24 cellular contexts compared by ENCODE assay signal in genomic region chr17:45189002-45189401, GRCh38. TPM values are rescaled to one million over a fixed set of nuclear protein-coding genes. Genes with fewer than 3 reads are reported as not detected.
DNase-seq lines count a peak whose midpoint lies in the region; ATAC-seq, FAIRE-seq and TF ChIP-seq lines count a peak whose summit lies in the region.
"Had no signal": no experiment of that assay in that cellular context is flagged by ENCODE, and none has a peak within 500 bp of the region (broad histone marks: within the 10 kb centered on the region; RNA-seq: fewer than 3 reads in every experiment).

No MANE protein-coding gene starts in this region.

- H3K9ac ChIP-seq in K562 (ENCODE audit: insufficient read depth in 1 of 2, low read depth in 2 of 2, low read length in 2 of 2) = no peak overlapping the region
- H3K9ac ChIP-seq: BLaER1 had no signal

- H3K4me1 ChIP-seq in A549 (peaks cover 44% of the 10 kb centered on the region), K562 (replicated peaks in 1 of 2; ENCODE audit: control insufficient read depth in 2 of 2, insufficient read depth in 2 of 2, low read length in 2 of 2) (no peaks in the 10 kb centered on the region)
- H3K4me1 ChIP-seq: BE2C had no signal

- TF ChIP-seq POLR2A in A549 (IDR thresholded peaks at IDR 0.05; ENCODE audit: low read length) (no peak), K562 (conservative IDR thresholded peaks at IDR 0.05) (no peak)

- no TSS peak for BruUV-seq in K562 (replicated peaks; lab: Mats Ljungman, UMichigan)

- TF ChIP-seq RAD21 in A549 (conservative IDR thresholded peaks at IDR 0.05 in 1 of 2, IDR thresholded peaks at IDR 0.05 in 1 of 2) (no peak), K562 (CRISPR knock-in tag; conservative IDR thresholded peaks at IDR 0.05 in 1 of 2, IDR thresholded peaks at IDR 0.05 in 1 of 2) (no peak)

- POLR2A ChIA-PET in A549 (lab: Yijun Ruan, JAX) = interaction anchor here (1.2 to 3.5 kb wide), 3 partner anchors 16 to 40 kb away, joined by 3 to 35 read pairs (median 12); partner anchors contain the start of genes HEXIM1 and HEXIM2
- POLR2A ChIA-PET in K562 (lab: Yijun Ruan, JAX) = interaction anchor here (0.6 to 6.9 kb wide), 2 partner anchors 19 to 39 kb away, joined by 3 to 58 read pairs; partner anchors contain the start of gene HEXIM1

- FAIRE-seq in A549 (lab: Jason Lieb, UNC) (peak; percentile 49), K562 (lab: Jason Lieb, UNC) (no peak)
- FAIRE-seq: GM12878, GM12892, GM18507 had no signal

- no peak for TF ChIP-seq EP300 in A549 (IDR thresholded peaks at IDR 0.05)
- no peak for TF ChIP-seq EP300 in K562 (IDR thresholded peaks at IDR 0.05; ENCODE audit: low read length)

- peak overlapping the region in 1 of 2 experiments; percentile 9; a peak in 1 of 6 replicates for H3K27ac ChIP-seq in A549
- no peak overlapping the region for H3K27ac ChIP-seq in K562 (ENCODE audit: extremely low read depth, low read depth, low read length)
- H3K27ac ChIP-seq: 22Rv1, BLaER1 had no signal

- no peaks in the 10 kb centered on the region for H3K9me3 ChIP-seq in A549
- H3K9me3 ChIP-seq in K562 (replicated peaks; ENCODE audit: control insufficient read depth, insufficient read depth, low read depth, low read length) = no peaks in the 10 kb centered on the region
- H3K9me3 ChIP-seq: BE2C, BLaER1 had no signal

- TF ChIP-seq CTCF in A549 (IDR thresholded peaks at IDR 0.05) = no peak
- TF ChIP-seq CTCF in K562 (IDR thresholded peaks at IDR 0.05 in 2 of 3, conservative IDR thresholded peaks at IDR 0.05 in 1 of 3; ENCODE audit: insufficient read depth in 2 of 3, low read depth in 1 of 3, low read length in 3 of 3) = no peak

- H3K4me3 ChIP-seq in A549 (no peak overlapping the region), K562 (no peak overlapping the region)
- H3K4me3 ChIP-seq: BLaER1, GM12878 had no signal

- CTCF ChIA-PET in A549 (lab: Yijun Ruan, JAX) = interaction anchor here (0.6 to 52.3 kb wide), 7 partner anchors 9 to 409 kb away, joined by 3 to 2147 read pairs (median 7); partner anchors contain the start of genes ACBD4, HEXIM1 and HEXIM2
- CTCF ChIA-PET in K562 (lab: Yijun Ruan, JAX; ENCODE audit: low intra/inter-chr PET ratio) = no interaction called here

- no peaks in the 10 kb centered on the region; a peak in 2 of 5 replicates for H3K27me3 ChIP-seq in K562 (ENCODE audit: control insufficient read depth in 2 of 2, insufficient read depth in 2 of 2, low read length in 2 of 2)
- H3K27me3 ChIP-seq: BE2C, BLaER1 had no signal

- H3K9me1 ChIP-seq in K562 (ENCODE audit: control insufficient read depth, insufficient read depth, low read length) = no peaks in the 10 kb centered on the region

- no peak for ATAC-seq in A549
- no peak for ATAC-seq in K562
- ATAC-seq: GM12878 had no signal

- H4K20me1 ChIP-seq in K562 (replicated peaks; ENCODE audit: control insufficient read depth, insufficient read depth, low read length) = no peaks in the 10 kb centered on the region
- H4K20me1 ChIP-seq: BLaER1 had no signal

- in situ Hi-C loops in K562 (cut with MboI) = no loop called here

- intact Hi-C loops in K562 (cut with micrococcal nuclease) = no loop called here

- DNase-seq in A549 (ENCODE audit: low read depth in 1 of 2, low spot score in 1 of 2) (no peak), K562 (ENCODE audit: extremely low read depth in 1 of 4, low spot score in 3 of 4) (no peak), putamen (ENCODE audit: low spot score) (peak; percentile 62)
- no peak for DNase-seq in stimulated activated CD4-positive, alpha-beta T cell treated with anti-CD3 and anti-CD28 coated beads, Interleukin-1b, Interleukin-23, amount 100 ng/mL, for 48 hours
- DNase-seq in stimulated activated naive CD4-positive, alpha-beta T cell treated with Interleukin-2 at 50 U/mL for 16 hours (lab: John Stamatoyannopoulos, UW) = no peak
- DNase-seq: ACHN; BE2C; C1 segment of cervical spinal cord; CD4-positive, alpha-beta memory T cell; CD4-positive, CD25-positive, alpha-beta regulatory T cell; CD8-positive, alpha-beta memory T cell; COR-L47; DMS 273 treated with DMSO at 0.1 percent for 48 hours; DMS153; DMS53; DMS79; DND-41; EL; GDM1 had no signal

- no peak overlapping the region for H3K4me2 ChIP-seq in A549
- no peak overlapping the region for H3K4me2 ChIP-seq in K562 (ENCODE audit: insufficient read depth, low read length)
- H3K4me2 ChIP-seq: BLaER1 had no signal

- H3K79me2 ChIP-seq in K562 (ENCODE audit: control insufficient read depth, insufficient read depth, low read length) = no peaks in the 10 kb centered on the region

- H2AFZ ChIP-seq in K562 (ENCODE audit: low read depth, low read length) = no peak overlapping the region

- H3K36me3 ChIP-seq in K562 (ENCODE audit: control insufficient read depth, insufficient read depth, low read length) = no peaks in the 10 kb centered on the region
- H3K36me3 ChIP-seq: BE2C, BLaER1 had no signal

- WGBS in A549 (ENCODE audit: missing lambda C conversion rate) = 73% methylated on average over 2 of the region's 2 CpGs
- 9% methylated on average over 2 of the region's 2 CpGs for WGBS in K562 (ENCODE audit: insufficient coverage, low coverage, missing lambda C conversion rate)

RNA-seq across cellular contexts. Expression of gene HEXIM2, which starts 27.3 kb away (rescaled TPM):
- polyA plus RNA-seq in A549 (2011; rRNA removed) (14.5 and 15.5 TPM in 2 replicates), A549 (2017; fragmentation: RNase III; extraction: RNeasy Plus Mini Kit Qiagen cat#74134 plus additional on column Dnase treatment) (16.1 to 23.1 TPM (median 21.2 TPM) in 3 replicates), K562 (2011; rRNA removed) (1.1 and 1.6 TPM in 2 replicates), K562 (2014; fragmentation: Illumina TruSeq; extraction: Trizol) (1.1 and 1.9 TPM in 2 replicates), K562 (2014; fragmentation: Nextera tagmentation; extraction: Ambion mirVana) (not detected), K562 (2014; rRNA removed) (0.86 and 1.8 TPM in 2 replicates)
- polyA plus RNA-seq in A549 (2012; cell fraction: cytosol; rRNA removed) = 15.9 and 18.5 TPM in 2 replicates
- polyA plus RNA-seq in A549 (2012; cell fraction: nucleus; rRNA removed) = 17.5 and 17.7 TPM in 2 replicates
- polyA minus RNA-seq in A549 (2011; rRNA and poly(A)+ RNA removed) = 10.0 and 13.8 TPM in 2 replicates
- total RNA-seq in K562 (2011; cell fraction: chromatin; rRNA removed; ENCODE audit: low replicate concordance) = 1.4 TPM in 1 of 2 replicates, not detected in the other
- total RNA-seq in K562 (2011; cell fraction: nucleolus; rRNA removed) = 0.83 and 1.2 TPM in 2 replicates
- total RNA-seq in K562 (2011; cell fraction: nucleoplasm; rRNA removed) = 0.69 and 1.2 TPM in 2 replicates
- total RNA-seq in K562 (2014; rRNA removed) (2.7 and 3.4 TPM in 2 replicates), K562 (2014; rRNA removed; fragmentation: Illumina TruSeq; extraction: Trizol) (0.29 and 0.69 TPM in 2 replicates), K562 (2015; rRNA removed; fragmentation: Illumina TruSeq; extraction: Trizol) (1.4 and 1.8 TPM in 2 replicates), K562 (2021) (2.0 and 2.1 TPM in 2 replicates)
- polyA plus RNA-seq in K562 (2011; cell fraction: cytosol; rRNA removed) = 1.7 and 2.5 TPM in 2 replicates
- polyA plus RNA-seq in K562 (2011; cell fraction: nucleus; rRNA removed) = 0.98 and 1.1 TPM in 2 replicates
- polyA plus RNA-seq in K562 (2012) = 2.3 and 2.8 TPM in 2 replicates
- polyA minus RNA-seq in K562 (2011; rRNA and poly(A)+ RNA removed) = 0.46 and 0.72 TPM in 2 replicates
- not detected in 2 replicates for polyA minus RNA-seq in K562 (2011; cell fraction: cytosol; rRNA and poly(A)+ RNA removed)
- polyA minus RNA-seq in K562 (2011; cell fraction: nucleus; rRNA and poly(A)+ RNA removed) = 0.54 and 1.3 TPM in 2 replicates

RNA-seq across cellular contexts. Expression of gene FMNL1, which starts 32.7 kb away (rescaled TPM):
- polyA plus RNA-seq in A549 (2011; rRNA removed) (8.6 and 17.5 TPM in 2 replicates), A549 (2017; fragmentation: RNase III; extraction: RNeasy Plus Mini Kit Qiagen cat#74134 plus additional on column Dnase treatment) (43.9 to 47.9 TPM (median 44.0 TPM) in 3 replicates), K562 (2011; rRNA removed) (7.7 TPM in 2 replicates), K562 (2014; fragmentation: Illumina TruSeq; extraction: Trizol) (24.1 and 31.8 TPM in 2 replicates), K562 (2014; fragmentation: Nextera tagmentation; extraction: Ambion mirVana) (1 to 10 TPM in 1 of 2 experiments, under 1 TPM in 1; 0.70 to 1.3 TPM), K562 (2014; rRNA removed) (16.6 and 16.9 TPM in 2 replicates)
- polyA plus RNA-seq in A549 (2012; cell fraction: cytosol; rRNA removed) = 40.3 and 42.8 TPM in 2 replicates
- polyA plus RNA-seq in A549 (2012; cell fraction: nucleus; rRNA removed) = 91.1 and 105 TPM in 2 replicates
- 29.7 and 46.8 TPM in 2 replicates for polyA minus RNA-seq in A549 (2011; rRNA and poly(A)+ RNA removed)
- 52.9 and 134 TPM in 2 replicates for total RNA-seq in K562 (2011; cell fraction: chromatin; rRNA removed; ENCODE audit: low replicate concordance)
- 50.8 and 62.5 TPM in 2 replicates for total RNA-seq in K562 (2011; cell fraction: nucleolus; rRNA removed)
- total RNA-seq in K562 (2011; cell fraction: nucleoplasm; rRNA removed) = 48.8 and 58.4 TPM in 2 replicates
- total RNA-seq in K562 (2014; rRNA removed) (6.9 and 10.1 TPM in 2 replicates), K562 (2014; rRNA removed; fragmentation: Illumina TruSeq; extraction: Trizol) (5.7 and 5.8 TPM in 2 replicates), K562 (2015; rRNA removed; fragmentation: Illumina TruSeq; extraction: Trizol) (8.3 and 10.7 TPM in 2 replicates), K562 (2021) (32.1 and 36.6 TPM in 2 replicates)
- polyA plus RNA-seq in K562 (2011; cell fraction: cytosol; rRNA removed) = 6.3 and 8.7 TPM in 2 replicates
- polyA plus RNA-seq in K562 (2011; cell fraction: nucleus; rRNA removed) = 57.8 and 61.3 TPM in 2 replicates
- 40.6 and 95.2 TPM in 2 replicates for polyA plus RNA-seq in K562 (2012)
- 3.6 and 10.5 TPM in 2 replicates for polyA minus RNA-seq in K562 (2011; rRNA and poly(A)+ RNA removed)
- polyA minus RNA-seq in K562 (2011; cell fraction: cytosol; rRNA and poly(A)+ RNA removed) = 19.9 and 27.9 TPM in 2 replicates
- polyA minus RNA-seq in K562 (2011; cell fraction: nucleus; rRNA and poly(A)+ RNA removed) = 14.5 and 19.8 TPM in 2 replicates

RNA-seq across cellular contexts. Expression of gene HEXIM1, which starts 40.7 kb away (rescaled TPM):
- polyA plus RNA-seq in A549 (2011; rRNA removed) = 39.3 and 54.0 TPM in 2 replicates
- polyA plus RNA-seq in A549 (2012; cell fraction: cytosol; rRNA removed) = 64.8 and 66.9 TPM in 2 replicates
- polyA plus RNA-seq in A549 (2012; cell fraction: nucleus; rRNA removed) = 44.8 and 55.9 TPM in 2 replicates
- 118 to 143 TPM (median 131 TPM) in 3 replicates for polyA plus RNA-seq in A549 (2017; fragmentation: RNase III; extraction: RNeasy Plus Mini Kit Qiagen cat#74134 plus additional on column Dnase treatment)
- 17.3 and 25.6 TPM in 2 replicates for polyA minus RNA-seq in A549 (2011; rRNA and poly(A)+ RNA removed)
- total RNA-seq in K562 (2011; cell fraction: chromatin; rRNA removed; ENCODE audit: low replicate concordance) = 13.2 and 13.4 TPM in 2 replicates
- 10.9 and 13.0 TPM in 2 replicates for total RNA-seq in K562 (2011; cell fraction: nucleolus; rRNA removed)
- total RNA-seq in K562 (2011; cell fraction: nucleoplasm; rRNA removed) = 15.3 and 17.7 TPM in 2 replicates
- 18.5 and 18.8 TPM in 2 replicates for total RNA-seq in K562 (2014; rRNA removed)
- 4.0 and 4.2 TPM in 2 replicates for total RNA-seq in K562 (2014; rRNA removed; fragmentation: Illumina TruSeq; extraction: Trizol)
- 6.6 and 7.3 TPM in 2 replicates for total RNA-seq in K562 (2015; rRNA removed; fragmentation: Illumina TruSeq; extraction: Trizol)
- total RNA-seq in K562 (2021) = 21.4 and 28.3 TPM in 2 replicates
- polyA plus RNA-seq in K562 (2011; rRNA removed) = 7.9 and 9.1 TPM in 2 replicates
- polyA plus RNA-seq in K562 (2011; cell fraction: cytosol; rRNA removed) = 8.8 and 11.7 TPM in 2 replicates
- polyA plus RNA-seq in K562 (2011; cell fraction: nucleus; rRNA removed) = 7.8 and 10.5 TPM in 2 replicates
- polyA plus RNA-seq in K562 (2012) = 18.0 and 23.2 TPM in 2 replicates
- polyA plus RNA-seq in K562 (2014; fragmentation: Illumina TruSeq; extraction: Trizol) = 20.9 and 27.2 TPM in 2 replicates
- 1 to 10 TPM; 1.4 to 1.6 TPM for polyA plus RNA-seq in K562 (2014; fragmentation: Nextera tagmentation; extraction: Ambion mirVana)
- polyA plus RNA-seq in K562 (2014; rRNA removed) = 24.4 and 26.2 TPM in 2 replicates
- 3.2 and 4.6 TPM in 2 replicates for polyA minus RNA-seq in K562 (2011; rRNA and poly(A)+ RNA removed)
- 5.6 and 6.3 TPM in 2 replicates for polyA minus RNA-seq in K562 (2011; cell fraction: cytosol; rRNA and poly(A)+ RNA removed)
- polyA minus RNA-seq in K562 (2011; cell fraction: nucleus; rRNA and poly(A)+ RNA removed) = 3.8 and 7.1 TPM in 2 replicates

RNA-seq across cellular contexts. Expression of gene ACBD4, which starts 53.5 kb away (rescaled TPM):
- polyA plus RNA-seq in A549 (2011; rRNA removed) = 11.2 and 11.4 TPM in 2 replicates
- 9.6 and 13.5 TPM in 2 replicates for polyA plus RNA-seq in A549 (2012; cell fraction: cytosol; rRNA removed)
- 34.8 and 36.5 TPM in 2 replicates for polyA plus RNA-seq in A549 (2012; cell fraction: nucleus; rRNA removed)
- 13.0 to 14.8 TPM (median 13.7 TPM) in 3 replicates for polyA plus RNA-seq in A549 (2017; fragmentation: RNase III; extraction: RNeasy Plus Mini Kit Qiagen cat#74134 plus additional on column Dnase treatment)
- 10.6 and 12.4 TPM in 2 replicates for polyA minus RNA-seq in A549 (2011; rRNA and poly(A)+ RNA removed)
- 14.7 and 39.0 TPM in 2 replicates for total RNA-seq in K562 (2011; cell fraction: chromatin; rRNA removed; ENCODE audit: low replicate concordance)
- 32.7 and 33.0 TPM in 2 replicates for total RNA-seq in K562 (2011; cell fraction: nucleolus; rRNA removed)
- 14.5 and 17.5 TPM in 2 replicates for total RNA-seq in K562 (2011; cell fraction: nucleoplasm; rRNA removed)
- 5.5 and 6.3 TPM in 2 replicates for total RNA-seq in K562 (2014; rRNA removed)
- total RNA-seq in K562 (2014; rRNA removed; fragmentation: Illumina TruSeq; extraction: Trizol) = 1.6 and 2.1 TPM in 2 replicates
- total RNA-seq in K562 (2015; rRNA removed; fragmentation: Illumina TruSeq; extraction: Trizol) = 2.0 and 2.1 TPM in 2 replicates
- 4.7 and 5.7 TPM in 2 replicates for total RNA-seq in K562 (2021)
- polyA plus RNA-seq in K562 (2011; rRNA removed) = 6.9 and 9.1 TPM in 2 replicates
- 4.9 and 7.5 TPM in 2 replicates for polyA plus RNA-seq in K562 (2011; cell fraction: cytosol; rRNA removed)
- 24.3 and 48.8 TPM in 2 replicates for polyA plus RNA-seq in K562 (2011; cell fraction: nucleus; rRNA removed)
- 6.1 and 12.0 TPM in 2 replicates for polyA plus RNA-seq in K562 (2012)
- polyA plus RNA-seq in K562 (2014; fragmentation: Illumina TruSeq; extraction: Trizol) = 4.6 and 5.4 TPM in 2 replicates
- under 1 TPM; 0.14 to 0.15 TPM for polyA plus RNA-seq in K562 (2014; fragmentation: Nextera tagmentation; extraction: Ambion mirVana)
- polyA plus RNA-seq in K562 (2014; rRNA removed) = 5.6 and 7.0 TPM in 2 replicates
- polyA minus RNA-seq in K562 (2011; rRNA and poly(A)+ RNA removed) = 1.8 and 2.6 TPM in 2 replicates
- 3.7 and 4.4 TPM in 2 replicates for polyA minus RNA-seq in K562 (2011; cell fraction: cytosol; rRNA and poly(A)+ RNA removed)
- 17.5 and 22.5 TPM in 2 replicates for polyA minus RNA-seq in K562 (2011; cell fraction: nucleus; rRNA and poly(A)+ RNA removed)

RNA-seq across cellular contexts. Expression of gene PLCD3, which starts 56.7 kb away (rescaled TPM):
- polyA plus RNA-seq in A549 (2011; rRNA removed) (55.5 and 56.6 TPM in 2 replicates), A549 (2017; fragmentation: RNase III; extraction: RNeasy Plus Mini Kit Qiagen cat#74134 plus additional on column Dnase treatment) (104 to 107 TPM (median 105 TPM) in 3 replicates), K562 (2011; rRNA removed) (8.1 and 16.5 TPM in 2 replicates), K562 (2014; fragmentation: Illumina TruSeq; extraction: Trizol) (10.5 and 14.7 TPM in 2 replicates), K562 (2014; fragmentation: Nextera tagmentation; extraction: Ambion mirVana) (under 1 TPM; 0.20 to 0.27 TPM), K562 (2014; rRNA removed) (8.2 and 15.7 TPM in 2 replicates)
- 98.3 and 162 TPM in 2 replicates for polyA plus RNA-seq in A549 (2012; cell fraction: cytosol; rRNA removed)
- polyA plus RNA-seq in A549 (2012; cell fraction: nucleus; rRNA removed) = 215 and 231 TPM in 2 replicates
- polyA minus RNA-seq in A549 (2011; rRNA and poly(A)+ RNA removed) = 138 and 167 TPM in 2 replicates
- 4.5 and 16.3 TPM in 2 replicates for total RNA-seq in K562 (2011; cell fraction: chromatin; rRNA removed; ENCODE audit: low replicate concordance)
- 10.4 and 13.0 TPM in 2 replicates for total RNA-seq in K562 (2011; cell fraction: nucleolus; rRNA removed)
- total RNA-seq in K562 (2011; cell fraction: nucleoplasm; rRNA removed) = 4.2 and 4.8 TPM in 2 replicates
- total RNA-seq in K562 (2014; rRNA removed) (7.5 and 8.8 TPM in 2 replicates), K562 (2014; rRNA removed; fragmentation: Illumina TruSeq; extraction: Trizol) (2.4 and 2.5 TPM in 2 replicates), K562 (2015; rRNA removed; fragmentation: Illumina TruSeq; extraction: Trizol) (4.0 and 4.6 TPM in 2 replicates), K562 (2021) (22.6 and 22.9 TPM in 2 replicates)
- 15.2 and 44.8 TPM in 2 replicates for polyA plus RNA-seq in K562 (2011; cell fraction: cytosol; rRNA removed)
- polyA plus RNA-seq in K562 (2011; cell fraction: nucleus; rRNA removed) = 10.0 and 23.0 TPM in 2 replicates
- polyA plus RNA-seq in K562 (2012) = 13.0 and 13.6 TPM in 2 replicates
- polyA minus RNA-seq in K562 (2011; rRNA and poly(A)+ RNA removed) = 1.6 and 13.2 TPM in 2 replicates
- polyA minus RNA-seq in K562 (2011; cell fraction: cytosol; rRNA and poly(A)+ RNA removed) = 17.4 and 18.3 TPM in 2 replicates
- 3.4 and 8.9 TPM in 2 replicates for polyA minus RNA-seq in K562 (2011; cell fraction: nucleus; rRNA and poly(A)+ RNA removed)

Comparison
In these comparisons a context has a peak if more than half of its experiments do, and no peak if none do; other contexts are left out.
1. RNA of gene HEXIM2, which starts 27.3 kb away (polyA plus RNA-seq): 14.5 to 23.1 TPM in A549; 0.86 to 2.8 TPM in K562; every median in the first group is over 4 times any median in the second.